1 cellular context compared by ENCODE assay signal in the genomic region with DNA sequence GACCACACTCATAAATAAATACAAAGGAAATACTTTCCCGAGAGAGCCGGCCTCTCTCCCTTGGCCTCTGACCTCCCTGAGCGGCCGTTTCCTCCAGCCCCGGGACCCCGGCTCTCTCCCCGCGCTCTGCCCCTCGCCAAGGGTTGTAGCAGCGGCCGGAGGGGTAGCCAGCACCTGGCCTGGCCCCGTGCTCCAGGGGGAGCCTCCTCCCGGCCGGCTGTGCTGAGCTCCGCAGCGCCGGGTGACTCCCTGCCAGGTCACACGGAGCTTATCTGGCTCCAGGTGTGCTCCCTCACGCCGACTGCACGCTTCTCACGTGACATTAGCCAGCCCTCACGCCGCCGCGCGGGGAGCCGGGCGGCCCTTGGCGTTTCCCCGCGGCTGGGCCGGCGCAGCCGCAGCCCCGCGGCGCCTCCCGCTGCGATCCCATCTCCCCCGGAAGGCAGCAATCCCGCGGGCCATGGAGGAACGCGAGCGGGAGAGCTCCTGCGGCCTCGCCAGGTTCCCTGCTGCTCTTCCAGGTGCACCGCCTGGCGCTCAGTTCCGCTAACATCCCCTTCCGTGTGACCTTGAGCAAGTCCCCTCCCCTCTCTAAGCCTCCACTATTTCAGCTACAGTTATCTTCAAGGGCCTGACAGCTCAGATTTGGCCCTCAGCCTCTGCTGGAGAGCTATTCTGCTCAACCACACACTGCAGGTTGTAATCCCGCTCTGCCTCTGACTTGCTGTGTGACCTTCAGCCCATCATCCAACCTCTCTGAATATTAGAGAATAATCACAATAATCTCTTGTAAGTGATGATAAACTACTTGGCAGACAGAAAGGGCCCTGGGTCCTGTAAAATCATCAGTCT.
TF ChIP-seq lines count a peak whose summit lies in the region.

No MANE protein-coding gene starts in this region.

TF ChIP-seq in HepG2, 621 proteins besides CTCF, POLR2A, EP300 and RAD21 (continued from another document and continues in another):
- TF ChIP-seq, protein P1, sequence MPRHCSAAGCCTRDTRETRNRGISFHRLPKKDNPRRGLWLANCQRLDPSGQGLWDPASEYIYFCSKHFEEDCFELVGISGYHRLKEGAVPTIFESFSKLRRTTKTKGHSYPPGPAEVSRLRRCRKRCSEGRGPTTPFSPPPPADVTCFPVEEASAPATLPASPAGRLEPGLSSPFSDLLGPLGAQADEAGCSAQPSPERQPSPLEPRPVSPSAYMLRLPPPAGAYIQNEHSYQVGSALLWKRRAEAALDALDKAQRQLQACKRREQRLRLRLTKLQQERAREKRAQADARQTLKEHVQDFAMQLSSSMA (CRISPR knock-in tag; IDR thresholded peaks at IDR 0.05): peak; percentile 72; the same call in 1 of the 2 replicates
- TF ChIP-seq, protein P2, sequence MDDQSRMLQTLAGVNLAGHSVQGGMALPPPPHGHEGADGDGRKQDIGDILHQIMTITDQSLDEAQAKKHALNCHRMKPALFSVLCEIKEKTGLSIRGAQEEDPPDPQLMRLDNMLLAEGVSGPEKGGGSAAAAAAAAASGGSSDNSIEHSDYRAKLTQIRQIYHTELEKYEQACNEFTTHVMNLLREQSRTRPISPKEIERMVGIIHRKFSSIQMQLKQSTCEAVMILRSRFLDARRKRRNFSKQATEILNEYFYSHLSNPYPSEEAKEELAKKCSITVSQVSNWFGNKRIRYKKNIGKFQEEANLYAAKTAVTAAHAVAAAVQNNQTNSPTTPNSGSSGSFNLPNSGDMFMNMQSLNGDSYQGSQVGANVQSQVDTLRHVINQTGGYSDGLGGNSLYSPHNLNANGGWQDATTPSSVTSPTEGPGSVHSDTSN (CRISPR knock-in tag; IDR thresholded peaks at IDR 0.05; ENCODE audit: borderline replicate concordance): no peak
- TF ChIP-seq MED1 (CRISPR knock-in tag; IDR thresholded peaks at IDR 0.05) (peak; percentile 66), CAMTA2 (CRISPR knock-in tag; IDR thresholded peaks at IDR 0.05; ENCODE audit: borderline replicate concordance) (no peak), HES4 (CRISPR knock-in tag; IDR thresholded peaks at IDR 0.05; ENCODE audit: borderline replicate concordance) (peak; percentile 94), ZNF550 (CRISPR knock-in tag; IDR thresholded peaks at IDR 0.05; ENCODE audit: borderline replicate concordance) (no peak), BORCS8-MEF2B (CRISPR knock-in tag; IDR thresholded peaks at IDR 0.05) (peak; percentile 55), SNRNP70 (IDR thresholded peaks at IDR 0.05; ENCODE audit: low read depth, low read length) (no peak), KMT2B (CRISPR knock-in tag; IDR thresholded peaks at IDR 0.05) (peak; percentile 71), ZNF563 (CRISPR knock-in tag; IDR thresholded peaks at IDR 0.05) (peak; percentile 83), FLYWCH1 (CRISPR knock-in tag; IDR thresholded peaks at IDR 0.05) (no peak), ZNF652 (CRISPR knock-in tag; IDR thresholded peaks at IDR 0.05; ENCODE audit: borderline replicate concordance, low read depth) (no peak), FOXP1 (IDR thresholded peaks at IDR 0.05) (no peak), FOXP1 (CRISPR knock-in tag; IDR thresholded peaks at IDR 0.05) (0 out of 2 replicates have a peak, but pooled peaks have one; percentile 3), ZNF431 (CRISPR knock-in tag; IDR thresholded peaks at IDR 0.05; ENCODE audit: borderline replicate concordance, low read depth) (peak; percentile 82), MAF1 (CRISPR knock-in tag; IDR thresholded peaks at IDR 0.05; ENCODE audit: borderline replicate concordance) (0 out of 2 replicates have a peak, but pooled peaks have one; percentile 44), ZNF24 (IDR thresholded peaks at IDR 0.05) (no peak), JARID2 (CRISPR knock-in tag; IDR thresholded peaks at IDR 0.05; ENCODE audit: insufficient replicate concordance) (no peak), CC2D1A (CRISPR knock-in tag; IDR thresholded peaks at IDR 0.05) (no peak), EED (CRISPR knock-in tag; IDR thresholded peaks at IDR 0.05) (no peak), RNF2 (conservative IDR thresholded peaks at IDR 0.05; ENCODE audit: low read depth) (peak; percentile 82), ZNF547 (CRISPR knock-in tag; IDR thresholded peaks at IDR 0.05) (peak; percentile 23; the same call in 1 of the 2 replicates)
- TF ChIP-seq, protein P3, sequence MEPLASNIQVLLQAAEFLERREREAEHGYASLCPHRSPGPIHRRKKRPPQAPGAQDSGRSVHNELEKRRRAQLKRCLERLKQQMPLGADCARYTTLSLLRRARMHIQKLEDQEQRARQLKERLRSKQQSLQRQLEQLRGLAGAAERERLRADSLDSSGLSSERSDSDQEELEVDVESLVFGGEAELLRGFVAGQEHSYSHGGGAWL (CRISPR knock-in tag; IDR thresholded peaks at IDR 0.05): peak; percentile 54; the same call in 1 of the 2 replicates
- TF ChIP-seq, protein P4, sequence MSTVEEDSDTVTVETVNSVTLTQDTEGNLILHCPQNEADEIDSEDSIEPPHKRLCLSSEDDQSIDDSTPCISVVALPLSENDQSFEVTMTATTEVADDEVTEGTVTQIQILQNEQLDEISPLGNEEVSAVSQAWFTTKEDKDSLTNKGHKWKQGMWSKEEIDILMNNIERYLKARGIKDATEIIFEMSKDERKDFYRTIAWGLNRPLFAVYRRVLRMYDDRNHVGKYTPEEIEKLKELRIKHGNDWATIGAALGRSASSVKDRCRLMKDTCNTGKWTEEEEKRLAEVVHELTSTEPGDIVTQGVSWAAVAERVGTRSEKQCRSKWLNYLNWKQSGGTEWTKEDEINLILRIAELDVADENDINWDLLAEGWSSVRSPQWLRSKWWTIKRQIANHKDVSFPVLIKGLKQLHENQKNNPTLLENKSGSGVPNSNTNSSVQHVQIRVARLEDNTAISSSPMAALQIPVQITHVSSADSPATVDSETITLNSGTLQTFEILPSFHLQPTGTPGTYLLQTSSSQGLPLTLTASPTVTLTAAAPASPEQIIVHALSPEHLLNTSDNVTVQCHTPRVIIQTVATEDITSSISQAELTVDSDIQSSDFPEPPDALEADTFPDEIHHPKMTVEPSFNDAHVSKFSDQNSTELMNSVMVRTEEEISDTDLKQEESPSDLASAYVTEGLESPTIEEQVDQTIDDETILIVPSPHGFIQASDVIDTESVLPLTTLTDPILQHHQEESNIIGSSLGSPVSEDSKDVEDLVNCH (CRISPR knock-in tag; IDR thresholded peaks at IDR 0.05): no peak
- TF ChIP-seq, protein P5, sequence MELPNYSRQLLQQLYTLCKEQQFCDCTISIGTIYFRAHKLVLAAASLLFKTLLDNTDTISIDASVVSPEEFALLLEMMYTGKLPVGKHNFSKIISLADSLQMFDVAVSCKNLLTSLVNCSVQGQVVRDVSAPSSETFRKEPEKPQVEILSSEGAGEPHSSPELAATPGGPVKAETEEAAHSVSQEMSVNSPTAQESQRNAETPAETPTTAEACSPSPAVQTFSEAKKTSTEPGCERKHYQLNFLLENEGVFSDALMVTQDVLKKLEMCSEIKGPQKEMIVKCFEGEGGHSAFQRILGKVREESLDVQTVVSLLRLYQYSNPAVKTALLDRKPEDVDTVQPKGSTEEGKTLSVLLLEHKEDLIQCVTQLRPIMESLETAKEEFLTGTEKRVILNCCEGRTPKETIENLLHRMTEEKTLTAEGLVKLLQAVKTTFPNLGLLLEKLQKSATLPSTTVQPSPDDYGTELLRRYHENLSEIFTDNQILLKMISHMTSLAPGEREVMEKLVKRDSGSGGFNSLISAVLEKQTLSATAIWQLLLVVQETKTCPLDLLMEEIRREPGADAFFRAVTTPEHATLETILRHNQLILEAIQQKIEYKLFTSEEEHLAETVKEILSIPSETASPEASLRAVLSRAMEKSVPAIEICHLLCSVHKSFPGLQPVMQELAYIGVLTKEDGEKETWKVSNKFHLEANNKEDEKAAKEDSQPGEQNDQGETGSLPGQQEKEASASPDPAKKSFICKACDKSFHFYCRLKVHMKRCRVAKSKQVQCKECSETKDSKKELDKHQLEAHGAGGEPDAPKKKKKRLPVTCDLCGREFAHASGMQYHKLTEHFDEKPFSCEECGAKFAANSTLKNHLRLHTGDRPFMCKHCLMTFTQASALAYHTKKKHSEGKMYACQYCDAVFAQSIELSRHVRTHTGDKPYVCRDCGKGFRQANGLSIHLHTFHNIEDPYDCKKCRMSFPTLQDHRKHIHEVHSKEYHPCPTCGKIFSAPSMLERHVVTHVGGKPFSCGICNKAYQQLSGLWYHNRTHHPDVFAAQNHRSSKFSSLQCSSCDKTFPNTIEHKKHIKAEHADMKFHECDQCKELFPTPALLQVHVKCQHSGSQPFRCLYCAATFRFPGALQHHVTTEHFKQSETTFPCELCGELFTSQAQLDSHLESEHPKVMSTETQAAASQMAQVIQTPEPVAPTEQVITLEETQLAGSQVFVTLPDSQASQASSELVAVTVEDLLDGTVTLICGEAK (IDR thresholded peaks at IDR 0.05): no peak
- TF ChIP-seq, protein P5 (CRISPR knock-in tag; IDR thresholded peaks at IDR 0.05): peak; percentile 59
- TF ChIP-seq, protein P6, sequence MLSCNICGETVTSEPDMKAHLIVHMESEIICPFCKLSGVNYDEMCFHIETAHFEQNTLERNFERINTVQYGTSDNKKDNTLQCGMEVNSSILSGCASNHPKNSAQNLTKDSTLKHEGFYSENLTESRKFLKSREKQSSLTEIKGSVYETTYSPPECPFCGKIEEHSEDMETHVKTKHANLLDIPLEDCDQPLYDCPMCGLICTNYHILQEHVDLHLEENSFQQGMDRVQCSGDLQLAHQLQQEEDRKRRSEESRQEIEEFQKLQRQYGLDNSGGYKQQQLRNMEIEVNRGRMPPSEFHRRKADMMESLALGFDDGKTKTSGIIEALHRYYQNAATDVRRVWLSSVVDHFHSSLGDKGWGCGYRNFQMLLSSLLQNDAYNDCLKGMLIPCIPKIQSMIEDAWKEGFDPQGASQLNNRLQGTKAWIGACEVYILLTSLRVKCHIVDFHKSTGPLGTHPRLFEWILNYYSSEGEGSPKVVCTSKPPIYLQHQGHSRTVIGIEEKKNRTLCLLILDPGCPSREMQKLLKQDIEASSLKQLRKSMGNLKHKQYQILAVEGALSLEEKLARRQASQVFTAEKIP (CRISPR knock-in tag; IDR thresholded peaks at IDR 0.05; ENCODE audit: borderline replicate concordance): no peak
- TF ChIP-seq, protein P7, sequence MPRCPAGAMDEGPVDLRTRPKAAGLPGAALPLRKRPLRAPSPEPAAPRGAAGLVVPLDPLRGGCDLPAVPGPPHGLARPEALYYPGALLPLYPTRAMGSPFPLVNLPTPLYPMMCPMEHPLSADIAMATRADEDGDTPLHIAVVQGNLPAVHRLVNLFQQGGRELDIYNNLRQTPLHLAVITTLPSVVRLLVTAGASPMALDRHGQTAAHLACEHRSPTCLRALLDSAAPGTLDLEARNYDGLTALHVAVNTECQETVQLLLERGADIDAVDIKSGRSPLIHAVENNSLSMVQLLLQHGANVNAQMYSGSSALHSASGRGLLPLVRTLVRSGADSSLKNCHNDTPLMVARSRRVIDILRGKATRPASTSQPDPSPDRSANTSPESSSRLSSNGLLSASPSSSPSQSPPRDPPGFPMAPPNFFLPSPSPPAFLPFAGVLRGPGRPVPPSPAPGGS (CRISPR knock-in tag; IDR thresholded peaks at IDR 0.05): peak; percentile 91
- TF ChIP-seq, protein P8, sequence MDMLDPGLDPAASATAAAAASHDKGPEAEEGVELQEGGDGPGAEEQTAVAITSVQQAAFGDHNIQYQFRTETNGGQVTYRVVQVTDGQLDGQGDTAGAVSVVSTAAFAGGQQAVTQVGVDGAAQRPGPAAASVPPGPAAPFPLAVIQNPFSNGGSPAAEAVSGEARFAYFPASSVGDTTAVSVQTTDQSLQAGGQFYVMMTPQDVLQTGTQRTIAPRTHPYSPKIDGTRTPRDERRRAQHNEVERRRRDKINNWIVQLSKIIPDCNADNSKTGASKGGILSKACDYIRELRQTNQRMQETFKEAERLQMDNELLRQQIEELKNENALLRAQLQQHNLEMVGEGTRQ (IDR thresholded peaks at IDR 0.05; ENCODE audit: low read depth, low read length): peak; percentile 56
- TF ChIP-seq, protein P8 (CRISPR knock-in tag; IDR thresholded peaks at IDR 0.05; ENCODE audit: borderline replicate concordance): no peak
